Comparison of ENCODE assay signal across 20 cellular contexts in genomic region chr6:35967059-35967769, GRCh38. TPM values are rescaled to one million over a fixed set of nuclear protein-coding genes. Genes with fewer than 3 reads are reported as not detected.
DNase-seq lines count a peak whose midpoint lies in the region; ATAC-seq, FAIRE-seq and TF ChIP-seq lines count a peak whose summit lies in the region.
"Had no signal": no experiment of that assay in that cellular context is flagged by ENCODE, and none has a peak within 500 bp of the region (broad histone marks: within the 10 kb centered on the region; RNA-seq: fewer than 3 reads in every experiment).

No MANE protein-coding gene starts in this region.

- H3K27ac Mint-ChIP-seq in Caco-2 (ENCODE audit: unreplicated experiment) = peak overlapping the region; percentile 71
- H3K27ac Mint-ChIP-seq: activated CD4-positive, alpha-beta T cell treated with anti-CD3 and anti-CD28 coated beads, Interleukin-2, amount 10 ng/mL, durations not matched to agents 24 days and 14 days had no signal

- TF ChIP-seq POLR2A in K562 (conservative IDR thresholded peaks at IDR 0.05) = no peak
- no peak for TF ChIP-seq POLR2A in right lobe of liver (IDR thresholded peaks at IDR 0.05)

- WGBS in K562 (ENCODE audit: insufficient coverage, low coverage, missing lambda C conversion rate) = 21% methylated on average over 4 of the region's 4 CpGs
- 65% methylated on average over 4 of the region's 4 CpGs for WGBS in right lobe of liver (ENCODE audit: insufficient coverage, low coverage, low lambda C conversion rate, missing lambda C conversion rate)

- DNase-seq in Caco-2 (peak in 1 of 2 experiments; percentile 19), NCI-H1417 (lab: John Stamatoyannopoulos, UW) (peak in 2 of 3 experiments; percentile 64 to 86), K562 (ENCODE audit: extremely low read depth in 1 of 4, low spot score in 3 of 4) (no peak), right lobe of liver (peak in 1 of 3 donors; percentile 36), foreskin melanocyte (no peak), SK-N-DZ (ENCODE audit: low spot score) (no peak)
- DNase-seq: activated CD4-positive, alpha-beta T cell treated with anti-CD3 and anti-CD28 coated beads, Interleukin-2, amount 10 ng/mL, durations not matched to agents 24 days and 14 days; activated naive CD4-positive, alpha-beta T cell treated with Interleukin-2 at 50 U/mL for 16 hours; activated T-cell treated with anti-CD3 and anti-CD28 coated beads for 4 hours; DMS153; NCI-H446; stimulated activated CD4-positive, alpha-beta T cell treated with anti-CD3 and anti-CD28 coated beads, Interleukin-4, amount 100 ng/mL, for 4 hours; T1000 had no signal

- H3K9me3 Mint-ChIP-seq in Caco-2 (ENCODE audit: unreplicated experiment) = no peaks in the 10 kb centered on the region
- H3K9me3 Mint-ChIP-seq: activated CD4-positive, alpha-beta T cell treated with anti-CD3 and anti-CD28 coated beads, Interleukin-2, amount 10 ng/mL, durations not matched to agents 24 days and 14 days had no signal

- in situ Hi-C loops in K562 (cut with MboI) = no loop called here

- no peaks in the 10 kb centered on the region for H3K27me3 Mint-ChIP-seq in Caco-2 (ENCODE audit: insufficient read depth, unreplicated experiment)

- BruUV-seq in Caco-2 (replicated peaks; lab: Mats Ljungman, UMichigan) (no TSS peak), K562 (replicated peaks; lab: Mats Ljungman, UMichigan) (no TSS peak)

- H3K79me2 ChIP-seq in K562 (ENCODE audit: control insufficient read depth, insufficient read depth, low read length) = no peaks in the 10 kb centered on the region

- H3K27me3 ChIP-seq in Caco-2 (replicated peaks; ENCODE audit: control insufficient read depth, insufficient read depth, low read length) (no peaks in the 10 kb centered on the region), K562 (ENCODE audit: control insufficient read depth in 2 of 2, insufficient read depth in 2 of 2, low read length in 2 of 2) (peaks cover 4 to 7% of the 10 kb centered on the region in 2 experiments; a peak in 4 of 5 replicates), right lobe of liver (no peaks in the 10 kb centered on the region)
- H3K27me3 ChIP-seq: ascending aorta, SJSA1 had no signal

- ATAC-seq in K562 (no peak), right lobe of liver (peak; percentile 75 to 97 (median 88)), HG03342 (IDR thresholded peaks at IDR 0.05; ENCODE audit: unreplicated experiment) (no peak), GM19351 (IDR thresholded peaks at IDR 0.05; ENCODE audit: unreplicated experiment) (no peak)

- FAIRE-seq in K562 (lab: Jason Lieb, UNC) = peak; percentile 6

- TF ChIP-seq EP300 in K562 (IDR thresholded peaks at IDR 0.05; ENCODE audit: low read length) = no peak

- intact Hi-C loops in Caco-2 (cut with micrococcal nuclease; ENCODE audit: unreplicated experiment) (no loop called here), K562 (cut with micrococcal nuclease) (no loop called here), right lobe of liver (cut with DNase I) (no loop called here)

- no peaks in the 10 kb centered on the region for H3K9me1 ChIP-seq in K562 (ENCODE audit: control insufficient read depth, insufficient read depth, low read length)

- H3K36me3 ChIP-seq in Caco-2 (ENCODE audit: control insufficient read depth, insufficient read depth, low read length) = no peaks in the 10 kb centered on the region
- no peaks in the 10 kb centered on the region for H3K36me3 ChIP-seq in K562 (ENCODE audit: control insufficient read depth, insufficient read depth, low read length)
- H3K36me3 ChIP-seq in right lobe of liver = no peaks in the 10 kb centered on the region
- H3K36me3 ChIP-seq: ascending aorta, SJSA1 had no signal

- H4K20me1 ChIP-seq in K562 (replicated peaks; ENCODE audit: control insufficient read depth, insufficient read depth, low read length) = no peaks in the 10 kb centered on the region; the same call in 1 of the 2 replicates

- POLR2A ChIA-PET in Caco-2 (lab: Charles Lee) (interaction anchor here (1.1 kb wide), 1 partner anchor 46 kb away, joined by 3 read pairs; the partner anchor contains the start of gene SRPK1), K562 (lab: Yijun Ruan, JAX) (interaction anchor here (0.5 to 1.5 kb wide), 4 partner anchors 8 to 926 kb away, joined by 3 to 5 read pairs (median 4); no protein-coding TSS in a partner anchor)

- TF ChIP-seq CTCF in Caco-2 (IDR thresholded peaks at IDR 0.05; ENCODE audit: insufficient read depth in 1 of 2, low read depth in 1 of 2, low read length in 1 of 2, severe bottlenecking in 1 of 2, unreplicated experiment in 1 of 2) = no peak
- no peak for TF ChIP-seq CTCF in K562 (IDR thresholded peaks at IDR 0.05 in 2 of 3, conservative IDR thresholded peaks at IDR 0.05 in 1 of 3; ENCODE audit: insufficient read depth in 2 of 3, low read depth in 1 of 3, low read length in 3 of 3)
- TF ChIP-seq CTCF in right lobe of liver (IDR thresholded peaks at IDR 0.05) = no peak

- no peak for TF ChIP-seq RAD21 in K562 (CRISPR knock-in tag; conservative IDR thresholded peaks at IDR 0.05 in 1 of 2, IDR thresholded peaks at IDR 0.05 in 1 of 2)

- H3K4me3 Mint-ChIP-seq in Caco-2 (ENCODE audit: unreplicated experiment) = peak overlapping the region; percentile 42
- H3K4me3 Mint-ChIP-seq: activated CD4-positive, alpha-beta T cell treated with anti-CD3 and anti-CD28 coated beads, Interleukin-2, amount 10 ng/mL, durations not matched to agents 24 days and 14 days had no signal

- H3K4me1 Mint-ChIP-seq in Caco-2 (ENCODE audit: low read depth, unreplicated experiment) = peaks cover 32% of the 10 kb centered on the region

- H3K4me1 ChIP-seq in Caco-2 (peaks cover 54% of the 10 kb centered on the region), K562 (replicated peaks in 1 of 2; ENCODE audit: control insufficient read depth in 2 of 2, insufficient read depth in 2 of 2, low read length in 2 of 2) (no peaks in the 10 kb centered on the region), right lobe of liver (peaks cover 0 to 9% (median 1%) of the 10 kb centered on the region in 4 donors)
- H3K4me1 ChIP-seq: ascending aorta, SJSA1 had no signal

- H3K27ac ChIP-seq in K562 (ENCODE audit: extremely low read depth, low read depth, low read length) = no peak overlapping the region
- H3K27ac ChIP-seq in right lobe of liver = no peak overlapping the region
- H3K27ac ChIP-seq: ascending aorta, coronary artery, epithelial cell of prostate, SJSA1 had no signal

- H3K9me3 ChIP-seq in Caco-2 (no peaks in the 10 kb centered on the region), K562 (replicated peaks; ENCODE audit: control insufficient read depth, insufficient read depth, low read depth, low read length) (no peaks in the 10 kb centered on the region), right lobe of liver (no peaks in the 10 kb centered on the region)
- H3K9me3 ChIP-seq: ascending aorta, SJSA1 had no signal

- CTCF ChIA-PET in Caco-2 (lab: Charles Lee) (interaction anchor here (1.0 kb wide), 1 partner anchor 13 kb away, joined by 3 read pairs; no protein-coding TSS in a partner anchor), K562 (lab: Yijun Ruan, JAX; ENCODE audit: low intra/inter-chr PET ratio) (interaction anchor here (0.5 kb wide), 1 partner anchor 190 kb away, joined by 4 read pairs; no protein-coding TSS in a partner anchor)

- no peaks in the 10 kb centered on the region for H3K36me3 Mint-ChIP-seq in Caco-2 (ENCODE audit: insufficient read depth, unreplicated experiment)

- no peak overlapping the region for H3K9ac ChIP-seq in K562 (ENCODE audit: insufficient read depth in 1 of 2, low read depth in 2 of 2, low read length in 2 of 2)

- no peak overlapping the region for H3K4me2 ChIP-seq in K562 (ENCODE audit: insufficient read depth, low read length)

- no peak overlapping the region for H2AFZ ChIP-seq in K562 (ENCODE audit: low read depth, low read length)

- no peak overlapping the region for H3K4me3 ChIP-seq in Caco-2 (ENCODE audit: low read depth, low read length)
- no peak overlapping the region for H3K4me3 ChIP-seq in K562
- H3K4me3 ChIP-seq in right lobe of liver = no peak overlapping the region
- H3K4me3 ChIP-seq: ascending aorta, coronary artery, SJSA1 had no signal

RNA-seq across cellular contexts. Expression of gene SRPK1, which starts 46.3 kb away (rescaled TPM):
- total RNA-seq in Caco-2 (2022) (114 and 124 TPM in 2 replicates), K562 (2014; rRNA removed) (150 and 159 TPM in 2 replicates), K562 (2014; rRNA removed; fragmentation: Illumina TruSeq; extraction: Trizol) (185 and 195 TPM in 2 replicates), K562 (2015; rRNA removed; fragmentation: Illumina TruSeq; extraction: Trizol) (164 and 183 TPM in 2 replicates), K562 (2021) (155 and 160 TPM in 2 replicates), right lobe of liver (10 to 100 TPM; 18.4 to 64.1 (median 26.4) TPM)
- total RNA-seq in K562 (2011; cell fraction: chromatin; rRNA removed; ENCODE audit: low replicate concordance) = 323 and 660 TPM in 2 replicates
- total RNA-seq in K562 (2011; cell fraction: nucleolus; rRNA removed) = 230 and 256 TPM in 2 replicates
- total RNA-seq in K562 (2011; cell fraction: nucleoplasm; rRNA removed) = 346 and 443 TPM in 2 replicates
- polyA plus RNA-seq in K562 (2011; rRNA removed) (95.8 and 140 TPM in 2 replicates), K562 (2014; fragmentation: Illumina TruSeq; extraction: Trizol) (134 and 167 TPM in 2 replicates), K562 (2014; fragmentation: Nextera tagmentation; extraction: Ambion mirVana) (100 to 1,000 TPM in 1 of 2 experiments, 10 to 100 TPM in 1; 99.6 to 164 TPM), K562 (2014; rRNA removed) (116 and 135 TPM in 2 replicates)
- polyA plus RNA-seq in K562 (2011; cell fraction: cytosol; rRNA removed) = 30.0 and 51.6 TPM in 2 replicates
- polyA plus RNA-seq in K562 (2011; cell fraction: nucleus; rRNA removed) = 78.7 and 90.6 TPM in 2 replicates
- polyA plus RNA-seq in K562 (2012) = 49.0 and 82.7 TPM in 2 replicates
- polyA minus RNA-seq in K562 (2011; rRNA and poly(A)+ RNA removed) = 308 and 311 TPM in 2 replicates
- polyA minus RNA-seq in K562 (2011; cell fraction: cytosol; rRNA and poly(A)+ RNA removed) = 93.0 and 108 TPM in 2 replicates
- 135 and 201 TPM in 2 replicates for polyA minus RNA-seq in K562 (2011; cell fraction: nucleus; rRNA and poly(A)+ RNA removed)
- polyA plus RNA-seq in SK-N-DZ (2014; cell fraction: cytosol; rRNA removed) = 78.2 and 91.9 TPM in 2 replicates
- polyA plus RNA-seq in SK-N-DZ (2014; cell fraction: nucleus; rRNA removed) = 53.0 and 63.2 TPM in 2 replicates

RNA-seq across cellular contexts. Expression of gene SLC26A8, which starts 57.2 kb away (rescaled TPM):
- total RNA-seq in Caco-2 (2022) (1.4 and 1.8 TPM in 2 replicates), K562 (2014; rRNA removed) (not detected in 2 replicates), K562 (2014; rRNA removed; fragmentation: Illumina TruSeq; extraction: Trizol) (not detected in 2 replicates), K562 (2015; rRNA removed; fragmentation: Illumina TruSeq; extraction: Trizol) (not detected in 2 replicates), K562 (2021) (not detected in 2 replicates), right lobe of liver (under 1 TPM; 0.06 to 0.33 (median 0.09) TPM)
- not detected in 2 replicates for total RNA-seq in K562 (2011; cell fraction: chromatin; rRNA removed; ENCODE audit: low replicate concordance)
- not detected in 2 replicates for total RNA-seq in K562 (2011; cell fraction: nucleolus; rRNA removed)
- total RNA-seq in K562 (2011; cell fraction: nucleoplasm; rRNA removed) = not detected in 2 replicates
- polyA plus RNA-seq in K562 (2011; rRNA removed) (not detected in 2 replicates), K562 (2014; fragmentation: Illumina TruSeq; extraction: Trizol) (not detected in 2 replicates), K562 (2014; fragmentation: Nextera tagmentation; extraction: Ambion mirVana) (not detected), K562 (2014; rRNA removed) (not detected in 2 replicates)
- not detected in 2 replicates for polyA plus RNA-seq in K562 (2011; cell fraction: cytosol; rRNA removed)
- polyA plus RNA-seq in K562 (2011; cell fraction: nucleus; rRNA removed) = not detected in 2 replicates
- polyA plus RNA-seq in K562 (2012) = not detected in 2 replicates
- not detected in 2 replicates for polyA minus RNA-seq in K562 (2011; rRNA and poly(A)+ RNA removed)
- not detected in 2 replicates for polyA minus RNA-seq in K562 (2011; cell fraction: cytosol; rRNA and poly(A)+ RNA removed)
- not detected in 2 replicates for polyA minus RNA-seq in K562 (2011; cell fraction: nucleus; rRNA and poly(A)+ RNA removed)
- polyA plus RNA-seq in SK-N-DZ (2014; cell fraction: cytosol; rRNA removed) = not detected in 2 replicates
- not detected in 2 replicates for polyA plus RNA-seq in SK-N-DZ (2014; cell fraction: nucleus; rRNA removed)
- total RNA-seq: activated CD4-positive, alpha-beta T cell treated with anti-CD3 and anti-CD28 coated beads, Interleukin-2, amount 10 ng/mL, durations not matched to agents 24 days and 14 days; ascending aorta; OCI-LY7; SJSA1 had no signal

Comparison
In these comparisons a context has a peak if more than half of its experiments do, and no peak if none do; other contexts are left out.
1. DNase-seq: peak in NCI-H1417 (2 of 3); none in K562 (0 of 4), foreskin melanocyte (single experiment) and SK-N-DZ (single experiment).
2. ATAC-seq: peak in right lobe of liver (4 of 4); none in K562 (single experiment), HG03342 (single experiment) and GM19351 (single experiment).